10 cellular contexts compared by ENCODE assay signal in the genomic region with DNA sequence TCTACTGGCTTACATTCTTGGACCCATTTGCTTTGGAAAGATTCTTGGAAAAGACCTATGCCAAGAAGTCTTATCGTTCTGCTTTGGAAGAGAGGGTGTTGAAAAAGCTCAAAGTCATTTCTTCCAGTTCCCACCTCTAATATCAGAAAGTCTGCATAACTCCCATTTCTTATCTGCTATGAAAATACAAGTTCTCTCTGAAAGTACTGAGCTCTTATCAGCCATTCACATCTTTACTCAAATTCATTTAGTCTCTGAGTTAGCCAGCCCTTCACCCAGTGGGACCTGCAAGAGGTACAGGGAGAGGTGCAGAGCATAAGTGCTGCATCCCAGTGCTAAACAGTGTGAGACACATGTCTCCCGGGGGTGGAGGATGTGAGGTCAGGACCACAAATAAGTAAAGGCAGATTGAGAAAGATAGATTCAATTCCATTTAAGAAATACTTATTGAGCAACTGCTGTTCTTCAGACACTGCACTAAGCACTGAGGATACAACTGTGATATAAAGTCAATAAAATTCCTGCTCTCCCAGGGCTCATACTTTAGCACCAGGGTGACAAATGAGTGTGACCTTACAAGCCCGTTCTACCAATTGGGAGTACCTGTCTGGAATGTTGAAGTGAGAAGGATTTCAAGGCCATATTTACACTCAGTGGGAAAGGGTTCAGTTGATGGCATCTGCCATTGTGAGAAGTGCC.
DNase-seq lines count a peak whose midpoint lies in the region; ATAC-seq and TF ChIP-seq lines count a peak whose summit lies in the region.
"Had no signal": no experiment of that assay in that cellular context is flagged by ENCODE, and none has a peak within 500 bp of the region (broad histone marks: within the 10 kb centered on the region; RNA-seq: fewer than 3 reads in every experiment).

No MANE protein-coding gene starts in this region.

- H3K9me3 ChIP-seq in MM.1S (replicated peaks; ENCODE audit: insufficient read depth, low read length) (no peaks in the 10 kb centered on the region), OCI-LY7 (ENCODE audit: low read length) (no peaks in the 10 kb centered on the region)
- H3K9me3 ChIP-seq: SK-N-SH had no signal

- no peaks in the 10 kb centered on the region for H3K9me2 ChIP-seq in MM.1S (replicated peaks; ENCODE audit: insufficient read depth, low read length)
- no peaks in the 10 kb centered on the region for H3K9me2 ChIP-seq in OCI-LY7 (ENCODE audit: insufficient read depth, low read length)
- H3K9me2 ChIP-seq: SK-N-SH had no signal

- CTCF ChIA-PET in OCI-LY7 (lab: Charles Lee; ENCODE audit: unreplicated experiment), result no interaction called here

- H3K27ac ChIP-seq in C4-2B, result peak overlapping the region; percentile 33; the same call in 1 of the 2 replicates
- H3K27ac ChIP-seq in MM.1S (ENCODE audit: low read length), result peak overlapping the region; percentile 71; the same call in 1 of the 2 replicates
- no peak overlapping the region for H3K27ac ChIP-seq in OCI-LY7 (ENCODE audit: low read depth, low read length, poor library complexity, severe bottlenecking)

- H3K4me1 ChIP-seq in MM.1S (ENCODE audit: low read length) (peaks cover 35% of the 10 kb centered on the region), OCI-LY7 (ENCODE audit: insufficient read depth, low read length, poor library complexity, severe bottlenecking) (no peaks in the 10 kb centered on the region)

- 0 out of 2 replicates have a peak overlapping the region, but pooled peaks have one; percentile 15 for H3K4me3 ChIP-seq in MM.1S (ENCODE audit: low read length)
- no peak overlapping the region for H3K4me3 ChIP-seq in OCI-LY7 (ENCODE audit: low read depth, low read length, poor library complexity, severe bottlenecking)

- POLR2A ChIA-PET in OCI-LY7 (lab: Charles Lee), result interaction anchor here (0.6 to 1.1 kb wide), 2 partner anchors 24 to 77 kb away, joined by 3 read pairs; a partner anchor contains a TSS

- H3K9ac ChIP-seq in MM.1S (ENCODE audit: low read length), result peak overlapping the region; percentile 11; the same call in 1 of the 2 replicates
- H3K9ac ChIP-seq: SK-N-SH had no signal

- BruUV-seq in OCI-LY7 (replicated peaks; lab: Mats Ljungman, UMichigan), result no TSS peak

- no peaks in the 10 kb centered on the region for H3K27me3 ChIP-seq in MM.1S (replicated peaks; ENCODE audit: insufficient read depth, low read length)

- intact Hi-C loops in OCI-LY7 (cut with micrococcal nuclease; ENCODE audit: unreplicated experiment), result no loop called here

- DNase-seq in MM.1S (no peak), astrocyte of the hippocampus (ENCODE audit: low read depth, low spot score) (peak; percentile 12), omental fat pad (ENCODE audit: low spot score) (no peak), OCI-LY7 (ENCODE audit: low spot score) (no peak)
- DNase-seq: NCI-H2081, SK-N-SH had no signal

- H4K20me1 ChIP-seq in MM.1S (ENCODE audit: insufficient read depth, low read length) (no peaks in the 10 kb centered on the region), OCI-LY7 (ENCODE audit: insufficient read depth, low read length) (no peaks in the 10 kb centered on the region)

- H3K79me2 ChIP-seq in MM.1S (ENCODE audit: low read length) (no peaks in the 10 kb centered on the region), OCI-LY7 (ENCODE audit: insufficient read depth, low read depth, low read length) (no peaks in the 10 kb centered on the region)

- H3K36me3 ChIP-seq in MM.1S (replicated peaks; ENCODE audit: insufficient read depth, low read length) (0 out of 2 replicates have a peak, but pooled peaks cover 3% of the 10 kb centered on the region), OCI-LY7 (ENCODE audit: insufficient read depth, low read length) (peaks cover 83% of the 10 kb centered on the region)

- H2AFZ ChIP-seq in MM.1S (ENCODE audit: low read length) (no peak overlapping the region), OCI-LY7 (ENCODE audit: low read length) (no peak overlapping the region)

- H3K4me2 ChIP-seq in MM.1S (ENCODE audit: low read depth, low read length), result peak overlapping the region; percentile 58
- H3K4me2 ChIP-seq in OCI-LY7 (ENCODE audit: low read length), result no peak overlapping the region

- peaks cover 16% of the 10 kb centered on the region for H3F3A ChIP-seq in MM.1S (ENCODE audit: insufficient read depth, low read length)

- peak; percentile 71 for ATAC-seq in omental fat pad (ENCODE audit: low FRiP score)
- ATAC-seq in GM19455 (IDR thresholded peaks at IDR 0.05; ENCODE audit: unreplicated experiment), result no peak
- ATAC-seq in HG03521 (IDR thresholded peaks at IDR 0.05; ENCODE audit: unreplicated experiment), result no peak
- no peak for ATAC-seq in HG03097 (IDR thresholded peaks at IDR 0.05; ENCODE audit: low FRiP score, unreplicated experiment)

- TF ChIP-seq CTCF in C4-2B (conservative IDR thresholded peaks at IDR 0.05) (no peak), MM.1S (IDR thresholded peaks at IDR 0.05; ENCODE audit: low read length) (no peak), omental fat pad (IDR thresholded peaks at IDR 0.05) (no peak), OCI-LY7 (conservative IDR thresholded peaks at IDR 0.05; ENCODE audit: low read length) (no peak)
